Comparison of ENCODE assay signal across 8 cellular contexts in genomic region chr20:64256282-64256947, GRCh38. TPM values are rescaled to one million over a fixed set of nuclear protein-coding genes. Genes with fewer than 3 reads are reported as not detected.
A peak's percentile ranks its signal among the peaks of the same experiment; 100 is the strongest.
DNase-seq lines count a peak whose midpoint lies in the region; ATAC-seq and TF ChIP-seq lines count a peak whose summit lies in the region.

No MANE protein-coding gene starts in this region.

- H3K4me1 ChIP-seq in ES-I3 (ENCODE audit: insufficient read depth, low read length) (peaks cover 13% of the 10 kb centered on the region), esophagus muscularis mucosa (peaks cover 37 to 59% (median 47%) of the 10 kb centered on the region in 4 donors), trophoblast cell (ENCODE audit: control insufficient read depth in 1 of 2, insufficient read depth in 2 of 2, low read length in 2 of 2) (peaks cover 15 to 16% of the 10 kb centered on the region in 2 experiments)

- H3K27ac ChIP-seq in esophagus muscularis mucosa (replicated peaks in 1 of 4) (peak overlapping the region; percentile 82 to 94 (median 88)), trophoblast cell (ENCODE audit: low read depth, low read length) (no peak overlapping the region)

- no peak overlapping the region for H3K18ac ChIP-seq in trophoblast cell (ENCODE audit: low read length)

- H3K9ac ChIP-seq in ES-I3 (ENCODE audit: low read depth, low read length) (peak overlapping the region; percentile 69), trophoblast cell (ENCODE audit: low read length) (peak overlapping the region; percentile 28)

- no peak overlapping the region for H2BK120ac ChIP-seq in trophoblast cell (ENCODE audit: insufficient read depth, low read length, poor library complexity)

- TF ChIP-seq POLR2A in esophagus muscularis mucosa (IDR thresholded peaks at IDR 0.05; ENCODE audit: low read depth) = no peak

- peak overlapping the region; percentile 67 to 94 (median 88) for H3K4me3 ChIP-seq in esophagus muscularis mucosa
- H3K4me3 ChIP-seq in trophoblast cell (ENCODE audit: low read depth, low read length) = peak overlapping the region; percentile 85

- H4K91ac ChIP-seq in trophoblast cell (ENCODE audit: low read depth, low read length) = no peak overlapping the region

- peak overlapping the region; percentile 49 for H3K14ac ChIP-seq in trophoblast cell (ENCODE audit: low read length)

- 26% methylated on average over 16 of the region's 16 CpGs for WGBS in esophagus muscularis mucosa
- WGBS in trophoblast cell (ENCODE audit: extremely low coverage, insufficient coverage, insufficient read length) = no CpG with 5 or more reads among the region's 16 CpGs

- H3K4me2 ChIP-seq in trophoblast cell (ENCODE audit: low read length) = peak overlapping the region; percentile 81

- ATAC-seq in HG02884 (IDR thresholded peaks at IDR 0.05; ENCODE audit: unreplicated experiment) = no peak
- no peak for ATAC-seq in HG03025 (IDR thresholded peaks at IDR 0.05; ENCODE audit: low FRiP score, unreplicated experiment)

- H3K23ac ChIP-seq in trophoblast cell (ENCODE audit: low read length) = no peak overlapping the region

- no peak for TF ChIP-seq EP300 in esophagus muscularis mucosa (IDR thresholded peaks at IDR 0.05)

- peak; percentile 55 for DNase-seq in RKO (ENCODE audit: low spot score)
- no peak for DNase-seq in esophagus muscularis mucosa (ENCODE audit: extremely low spot score)
- no peak for DNase-seq in trophoblast cell
- DNase-seq in NCI-H1048 (lab: John Stamatoyannopoulos, UW) = no peak
- no peak for DNase-seq in GM20000 (ENCODE audit: low spot score)

- H3K9me3 ChIP-seq in ES-I3 (ENCODE audit: control insufficient read depth, insufficient read depth, low read length) (no peaks in the 10 kb centered on the region), esophagus muscularis mucosa (no peaks in the 10 kb centered on the region), trophoblast cell (ENCODE audit: insufficient read depth, low read depth, low read length) (no peaks in the 10 kb centered on the region)

- no peak overlapping the region for H2AK5ac ChIP-seq in trophoblast cell (ENCODE audit: low read length)

- TF ChIP-seq CTCF in esophagus muscularis mucosa (IDR thresholded peaks at IDR 0.05) (no peak), GM20000 (IDR thresholded peaks at IDR 0.05; ENCODE audit: extremely low read depth, missing control alignments) (no peak)

- peak overlapping the region; percentile 53 for H3K4ac ChIP-seq in trophoblast cell (ENCODE audit: low read depth, low read length)

- H3K79me1 ChIP-seq in trophoblast cell (ENCODE audit: low read length) = peaks cover 13% of the 10 kb centered on the region

- peak overlapping the region; percentile 72 for H2AFZ ChIP-seq in trophoblast cell (ENCODE audit: insufficient read depth, low read length, poor library complexity)

- peak overlapping the region; percentile 38 for H2BK5ac ChIP-seq in trophoblast cell (ENCODE audit: low read depth, low read length, poor library complexity)

- intact Hi-C loops in esophagus muscularis mucosa (cut with DNase I) = no loop called here

- peaks cover 0 to 11% (median 0%) of the 10 kb centered on the region in 4 donors for H3K27me3 ChIP-seq in esophagus muscularis mucosa
- no peaks in the 10 kb centered on the region for H3K27me3 ChIP-seq in trophoblast cell (ENCODE audit: insufficient read depth, low read length)

- no peak overlapping the region for H2BK12ac ChIP-seq in trophoblast cell (ENCODE audit: low read length)

- H3K36me3 ChIP-seq in ES-I3 (ENCODE audit: insufficient read depth, low read length) = no peaks in the 10 kb centered on the region
- H3K36me3 ChIP-seq in esophagus muscularis mucosa = peaks cover 0 to 5% (median 0%) of the 10 kb centered on the region in 4 donors
- H3K36me3 ChIP-seq in trophoblast cell (ENCODE audit: control insufficient read depth in 1 of 2, insufficient read depth in 2 of 2, low read length in 2 of 2) = peaks cover 0 to 2% of the 10 kb centered on the region in 2 experiments

- H4K8ac ChIP-seq in trophoblast cell (ENCODE audit: low read depth, low read length) = peak overlapping the region; percentile 86

- H3K79me2 ChIP-seq in trophoblast cell (ENCODE audit: control insufficient read depth, insufficient read depth, low read length, poor library complexity) = peaks cover 8% of the 10 kb centered on the region

- no peak overlapping the region for H4K12ac ChIP-seq in trophoblast cell (ENCODE audit: low read depth, low read length)

RNA-seq across cellular contexts. Expression of gene PCMTD2, which starts 0.9 kb away (rescaled TPM):
- 10 to 100 TPM; 36.5 to 54.8 (median 44.5) TPM for total RNA-seq in esophagus muscularis mucosa
- 25.8 and 26.8 TPM in 2 replicates for polyA plus RNA-seq in trophoblast cell (2013)
